ENCODE assay signal across 22 cellular contexts in genomic region chr6:26602262-26602661, GRCh38. TPM values are rescaled to one million over a fixed set of nuclear protein-coding genes. Genes with fewer than 3 reads are reported as not detected.
DNase-seq lines count a peak whose midpoint lies in the region; ATAC-seq, FAIRE-seq and TF ChIP-seq lines count a peak whose summit lies in the region.
"Had no signal": no experiment of that assay in that cellular context is flagged by ENCODE, and none has a peak within 500 bp of the region (broad histone marks: within the 10 kb centered on the region; RNA-seq: fewer than 3 reads in every experiment).

No MANE protein-coding gene starts in this region.

- H3K27me3 ChIP-seq in HepG2 (ENCODE audit: control insufficient read depth in 1 of 2, insufficient read depth in 2 of 2, low read length in 2 of 2) (no peaks in the 10 kb centered on the region; a peak in 1 of 5 replicates), right lobe of liver (no peaks in the 10 kb centered on the region), IMR-90 (ENCODE audit: control insufficient read depth, insufficient read depth, low read length) (no peaks in the 10 kb centered on the region), K562 (ENCODE audit: control insufficient read depth in 2 of 2, insufficient read depth in 2 of 2, low read length in 2 of 2) (no peaks in the 10 kb centered on the region)
- H3K27me3 ChIP-seq: BLaER1 had no signal

- H3K79me2 ChIP-seq in HepG2 (ENCODE audit: insufficient read depth, low read length): peaks cover 10% of the 10 kb centered on the region
- peaks cover 16% of the 10 kb centered on the region for H3K79me2 ChIP-seq in K562 (ENCODE audit: control insufficient read depth, insufficient read depth, low read length)

- H3K27ac ChIP-seq in HepG2 (ENCODE audit: extremely low read length, insufficient read depth, low read length): no peak overlapping the region
- no peak overlapping the region for H3K27ac ChIP-seq in right lobe of liver
- H3K27ac ChIP-seq in IMR-90 (ENCODE audit: insufficient read depth, low read length): no peak overlapping the region
- H3K27ac ChIP-seq in K562 (ENCODE audit: extremely low read depth, low read depth, low read length): no peak overlapping the region
- H3K27ac ChIP-seq: BLaER1, C4-2B, GM23248 had no signal

- H2BK20ac ChIP-seq in IMR-90 (ENCODE audit: low read depth, low read length): no peak overlapping the region

- dilution Hi-C loops in IMR-90 (cut with HindIII; ENCODE audit: low sequenced_read_pairs, unreplicated experiment): no loop called here

- CTCF ChIA-PET in HepG2 (lab: Yijun Ruan, JAX; ENCODE audit: low intra/inter-chr PET ratio, low total read pairs) (no interaction called here), IMR-90 (lab: Yijun Ruan, JAX) (interaction anchor here (2.6 kb wide), 1 partner anchor 477 kb away, joined by 7 read pairs; no protein-coding TSS in a partner anchor), K562 (lab: Yijun Ruan, JAX; ENCODE audit: low intra/inter-chr PET ratio) (no interaction called here)

- DNase-seq in HepG2 (ENCODE audit: low spot score): no peak
- no peak for DNase-seq in right lobe of liver
- no peak for DNase-seq in IMR-90
- DNase-seq in K562 (ENCODE audit: extremely low read depth in 1 of 4, low spot score in 3 of 4): no peak
- no peak for DNase-seq in EL
- DNase-seq in AG08395 (ENCODE audit: low spot score): no peak
- DNase-seq in glomerular visceral epithelial cell (ENCODE audit: extremely low spot score): no peak
- DNase-seq: 8988T; Caco-2; CD4-positive, CD25-positive, alpha-beta regulatory T cell; CD8-positive, alpha-beta T cell; DMS153; DND-41; GDM1; GM23248; H7; HCEC 1CT had no signal

- BruUV-seq in HepG2 (replicated peaks; lab: Mats Ljungman, UMichigan): no TSS peak
- BruUV-seq in IMR-90 (replicated peaks; lab: Mats Ljungman, UMichigan): no TSS peak
- BruUV-seq in K562 (replicated peaks; lab: Mats Ljungman, UMichigan): no TSS peak

- FAIRE-seq in HepG2 (lab: Jason Lieb, UNC) (no peak), K562 (lab: Jason Lieb, UNC) (no peak)
- FAIRE-seq: GM12878, GM19239, H1 had no signal

- no peak for TF ChIP-seq EP300 in HepG2 (IDR thresholded peaks at IDR 0.05; ENCODE audit: low read depth in 2 of 2, low read length in 2 of 2)
- TF ChIP-seq EP300 in HepG2 (CRISPR knock-in tag; IDR thresholded peaks at IDR 0.05; ENCODE audit: borderline replicate concordance): no peak
- no peak for TF ChIP-seq EP300 in K562 (IDR thresholded peaks at IDR 0.05; ENCODE audit: low read length)

- POLR2A ChIA-PET in HepG2 (lab: Yijun Ruan, JAX): no interaction called here
- POLR2A ChIA-PET in IMR-90 (lab: Charles Lee; ENCODE audit: unreplicated experiment): no interaction called here
- POLR2A ChIA-PET in K562 (lab: Yijun Ruan, JAX): interaction anchor here (0.6 to 1.0 kb wide), 2 partner anchors 10 to 25 kb away, joined by 3 read pairs; no protein-coding TSS in a partner anchor

- H2AK5ac ChIP-seq in IMR-90 (ENCODE audit: low read depth, low read length): no peak overlapping the region

- in situ Hi-C loops in HepG2 (cut with HindIII; ENCODE audit: extremely low pct_ligation_motif_present, low pct_unique_long_range_greater_than_20kb): no loop called here
- in situ Hi-C loops in IMR-90 (cut with MboI; ENCODE audit: low sequenced_read_pairs): no loop called here
- in situ Hi-C loops in K562 (cut with MboI): no loop called here

- H3K14ac ChIP-seq in IMR-90 (replicated peaks; ENCODE audit: low read depth, low read length): no peak overlapping the region

- H3K4me3 ChIP-seq in HepG2 (replicated peaks in 1 of 3; ENCODE audit: insufficient read depth in 1 of 3, low read depth in 2 of 3, low read length in 3 of 3): no peak overlapping the region
- H3K4me3 ChIP-seq in right lobe of liver: no peak overlapping the region
- H3K4me3 ChIP-seq in IMR-90 (ENCODE audit: insufficient read depth, low read depth, low read length): no peak overlapping the region
- H3K4me3 ChIP-seq in K562: no peak overlapping the region
- H3K4me3 ChIP-seq: BLaER1, GM12878, GM23248 had no signal

- TF ChIP-seq CTCF in HepG2 (CRISPR knock-in tag; IDR thresholded peaks at IDR 0.05): no peak
- no peak for TF ChIP-seq CTCF in right lobe of liver (IDR thresholded peaks at IDR 0.05)
- TF ChIP-seq CTCF in IMR-90 (conservative IDR thresholded peaks at IDR 0.05; ENCODE audit: low read depth, low read length): no peak
- no peak for TF ChIP-seq CTCF in K562 (IDR thresholded peaks at IDR 0.05 in 2 of 3, conservative IDR thresholded peaks at IDR 0.05 in 1 of 3; ENCODE audit: insufficient read depth in 2 of 3, low read depth in 1 of 3, low read length in 3 of 3)

- H2AFZ ChIP-seq in HepG2 (ENCODE audit: low read length): no peak overlapping the region
- no peak overlapping the region for H2AFZ ChIP-seq in IMR-90 (replicated peaks; ENCODE audit: low read length, poor library complexity)
- no peak overlapping the region for H2AFZ ChIP-seq in K562 (ENCODE audit: low read depth, low read length)
- H2AFZ ChIP-seq: GM23248 had no signal

- H4K20me1 ChIP-seq in HepG2 (ENCODE audit: insufficient read depth, low read length) (no peaks in the 10 kb centered on the region), IMR-90 (ENCODE audit: insufficient read depth, low read length) (no peaks in the 10 kb centered on the region), K562 (replicated peaks; ENCODE audit: control insufficient read depth, insufficient read depth, low read length) (no peaks in the 10 kb centered on the region)

- H3K4me2 ChIP-seq in HepG2 (ENCODE audit: low read depth, low read length) (no peak overlapping the region), IMR-90 (ENCODE audit: low read depth, low read length) (no peak overlapping the region), K562 (ENCODE audit: insufficient read depth, low read length) (no peak overlapping the region)
- H3K4me2 ChIP-seq: BLaER1 had no signal

- H3K9me1 ChIP-seq in IMR-90 (ENCODE audit: insufficient read depth, low read length): no peaks in the 10 kb centered on the region; the same call in 1 of the 2 replicates
- H3K9me1 ChIP-seq in K562 (ENCODE audit: control insufficient read depth, insufficient read depth, low read length): no peaks in the 10 kb centered on the region

- H3K36me3 ChIP-seq in HepG2 (replicated peaks in 1 of 2; ENCODE audit: control insufficient read depth in 1 of 2, insufficient read depth in 2 of 2, low read length in 2 of 2) (peaks cover 4 to 19% of the 10 kb centered on the region in 2 experiments), right lobe of liver (peaks cover 0 to 19% (median 6%) of the 10 kb centered on the region in 4 donors), IMR-90 (ENCODE audit: control insufficient read depth, insufficient read depth, low read length) (peaks cover 12% of the 10 kb centered on the region), K562 (ENCODE audit: control insufficient read depth, insufficient read depth, low read length) (peaks cover 27% of the 10 kb centered on the region)

- no peak overlapping the region for H2AK9ac ChIP-seq in IMR-90 (replicated peaks; ENCODE audit: low read depth, low read length, poor library complexity)

- no peak overlapping the region for H4K8ac ChIP-seq in IMR-90 (ENCODE audit: low read depth in 2 of 2, low read length in 2 of 2)

- no peak for TF ChIP-seq RAD21 in HepG2 (CRISPR knock-in tag; IDR thresholded peaks at IDR 0.05)
- TF ChIP-seq RAD21 in IMR-90 (IDR thresholded peaks at IDR 0.05; ENCODE audit: low read length): no peak
- no peak for TF ChIP-seq RAD21 in K562 (CRISPR knock-in tag; conservative IDR thresholded peaks at IDR 0.05 in 1 of 2, IDR thresholded peaks at IDR 0.05 in 1 of 2)

- H3K23ac ChIP-seq in IMR-90 (ENCODE audit: low read depth, low read length): no peak overlapping the region

- H4K91ac ChIP-seq in IMR-90 (ENCODE audit: insufficient read depth, low read depth, low read length): no peak overlapping the region

- no peak for ATAC-seq in HepG2
- ATAC-seq in right lobe of liver: no peak
- no peak for ATAC-seq in IMR-90 (ENCODE audit: low read depth)
- no peak for ATAC-seq in K562
- ATAC-seq: CD8-positive, alpha-beta T cell; GM12878 had no signal

- H3K56ac ChIP-seq in IMR-90 (ENCODE audit: extremely low read depth, insufficient read depth, low read length): no peak overlapping the region

- H3K4me1 ChIP-seq in HepG2 (ENCODE audit: insufficient read depth, low read length) (peaks cover 8% of the 10 kb centered on the region), right lobe of liver (peaks cover 0 to 9% (median 2%) of the 10 kb centered on the region in 4 donors), IMR-90 (ENCODE audit: control insufficient read depth, insufficient read depth, low read length) (peaks cover 3% of the 10 kb centered on the region; the same call in 1 of the 2 replicates), K562 (replicated peaks in 1 of 2; ENCODE audit: control insufficient read depth in 2 of 2, insufficient read depth in 2 of 2, low read length in 2 of 2) (peaks cover 5 to 10% of the 10 kb centered on the region in 2 experiments; a peak in 3 of 5 replicates)
- H3K4me1 ChIP-seq: Caco-2 had no signal

- no peak overlapping the region for H3K18ac ChIP-seq in IMR-90 (ENCODE audit: low read depth, low read length)

- H3K9ac ChIP-seq in HepG2 (ENCODE audit: insufficient read depth, low read depth, low read length) (no peak overlapping the region), IMR-90 (ENCODE audit: low read depth, low read length) (no peak overlapping the region), K562 (ENCODE audit: insufficient read depth in 1 of 2, low read depth in 2 of 2, low read length in 2 of 2) (no peak overlapping the region)
- H3K9ac ChIP-seq: BLaER1, GM23248 had no signal

- no peak overlapping the region for H2BK15ac ChIP-seq in IMR-90 (ENCODE audit: low read depth, low read length)

- H2BK120ac ChIP-seq in IMR-90 (ENCODE audit: low read depth, low read length): no peak overlapping the region

- TF ChIP-seq POLR2A in HepG2 (IDR thresholded peaks at IDR 0.05; ENCODE audit: insufficient read depth in 1 of 2, low read depth in 2 of 2, low read length in 2 of 2) (no peak), right lobe of liver (IDR thresholded peaks at IDR 0.05) (no peak), IMR-90 (IDR thresholded peaks at IDR 0.05; ENCODE audit: low read depth, low read length) (no peak), K562 (conservative IDR thresholded peaks at IDR 0.05) (no peak)

- H4K5ac ChIP-seq in IMR-90 (ENCODE audit: low read depth, low read length): no peak overlapping the region

- intact Hi-C loops in HepG2 (cut with micrococcal nuclease; ENCODE audit: unreplicated experiment) (no loop called here), right lobe of liver (cut with DNase I) (no loop called here), IMR-90 (cut with micrococcal nuclease) (no loop called here), K562 (cut with micrococcal nuclease) (no loop called here)

- H3K4ac ChIP-seq in IMR-90 (ENCODE audit: low read depth, low read length): no peak overlapping the region

- 83% methylated on average over 3 of the region's 3 CpGs for WGBS in HepG2 (ENCODE audit: low lambda C conversion rate)
- WGBS in right lobe of liver (ENCODE audit: insufficient coverage, low coverage, low lambda C conversion rate, missing lambda C conversion rate): 79% methylated on average over 3 of the region's 3 CpGs
- no CpG with 5 or more reads among the region's 3 CpGs for WGBS in IMR-90 (ENCODE audit: extremely low coverage in 2 of 2, insufficient read length in 1 of 2), 2 experiments
- 57% methylated on average over 3 of the region's 3 CpGs for WGBS in K562 (ENCODE audit: insufficient coverage, low coverage, missing lambda C conversion rate)

- H2BK5ac ChIP-seq in IMR-90 (ENCODE audit: low read depth, low read length, poor library complexity, severe bottlenecking): no peak overlapping the region

- H3K79me1 ChIP-seq in IMR-90 (ENCODE audit: low read depth in 1 of 2, low read length in 2 of 2): peaks cover 8 to 14% of the 10 kb centered on the region in 2 experiments; a peak in 3 of 4 replicates

- no peaks in the 10 kb centered on the region for H3K9me3 ChIP-seq in HepG2 (ENCODE audit: low read length)
- no peaks in the 10 kb centered on the region for H3K9me3 ChIP-seq in right lobe of liver
- H3K9me3 ChIP-seq in IMR-90 (ENCODE audit: control insufficient read depth, insufficient read depth, low read length): no peaks in the 10 kb centered on the region
- no peaks in the 10 kb centered on the region for H3K9me3 ChIP-seq in K562 (replicated peaks; ENCODE audit: control insufficient read depth, insufficient read depth, low read depth, low read length)
- H3K9me3 ChIP-seq: BLaER1, Caco-2 had no signal

RNA-seq across cellular contexts. Expression of gene ABT1, which starts 5.5 kb away (rescaled TPM):
- total RNA-seq in HepG2 (2016; rRNA removed; fragmentation: Illumina TruSeq; extraction: Trizol) (38.4 and 50.8 TPM in 2 replicates), right lobe of liver (1 to 10 TPM; 5.0 to 9.2 (median 7.0) TPM), IMR-90 (2012; rRNA removed) (12.2 and 15.4 TPM in 2 replicates), K562 (2014; rRNA removed) (52.7 and 60.6 TPM in 2 replicates), K562 (2014; rRNA removed; fragmentation: Illumina TruSeq; extraction: Trizol) (19.9 and 21.5 TPM in 2 replicates), K562 (2015; rRNA removed; fragmentation: Illumina TruSeq; extraction: Trizol) (37.9 and 40.7 TPM in 2 replicates), K562 (2021) (45.4 and 47.8 TPM in 2 replicates)
- 6.2 and 6.4 TPM in 2 replicates for total RNA-seq in HepG2 (2016; cell fraction: cytosol; rRNA removed; fragmentation: Illumina TruSeq; extraction: Trizol; ENCODE audit: low read depth)
- 39.5 and 50.0 TPM in 2 replicates for total RNA-seq in HepG2 (2016; cell fraction: insoluble cytoplasmic fraction; rRNA removed; fragmentation: Illumina TruSeq; extraction: Trizol)
- 18.4 and 20.2 TPM in 2 replicates for total RNA-seq in HepG2 (2016; cell fraction: membrane; rRNA removed; fragmentation: Illumina TruSeq; extraction: Trizol)
- total RNA-seq in HepG2 (2016; cell fraction: nucleus; rRNA removed; fragmentation: Illumina TruSeq; extraction: Trizol): 17.8 and 18.7 TPM in 2 replicates
- polyA plus RNA-seq in HepG2 (2011; rRNA removed) (37.4 and 38.4 TPM in 2 replicates), IMR-90 (2012; rRNA removed) (15.2 and 16.7 TPM in 2 replicates), K562 (2011; rRNA removed) (45.9 and 47.2 TPM in 2 replicates), K562 (2014; fragmentation: Illumina TruSeq; extraction: Trizol) (29.6 and 40.5 TPM in 2 replicates), K562 (2014; fragmentation: Nextera tagmentation; extraction: Ambion mirVana) (10 to 100 TPM in 1 of 2 experiments, 1 to 10 TPM in 1; 8.8 to 25.2 TPM), K562 (2014; rRNA removed) (51.1 and 59.4 TPM in 2 replicates)
- 33.8 and 41.1 TPM in 2 replicates for polyA plus RNA-seq in HepG2 (2011; cell fraction: cytosol; rRNA removed)
- polyA plus RNA-seq in HepG2 (2011; cell fraction: nucleus; rRNA removed): 18.1 and 19.0 TPM in 2 replicates
- 15.8 and 17.3 TPM in 2 replicates for polyA plus RNA-seq in HepG2 (2012)
- 5.3 and 6.1 TPM in 2 replicates for polyA plus RNA-seq in HepG2 (2016; cell fraction: cytosol; fragmentation: Illumina TruSeq; extraction: Trizol; ENCODE audit: low read depth)
- 49.1 and 55.1 TPM in 2 replicates for polyA plus RNA-seq in HepG2 (2016; cell fraction: insoluble cytoplasmic fraction; fragmentation: Illumina TruSeq; extraction: Trizol; ENCODE audit: low read depth)
- polyA plus RNA-seq in HepG2 (2016; cell fraction: membrane; fragmentation: Illumina TruSeq; extraction: Trizol; ENCODE audit: low read depth): 14.0 and 15.3 TPM in 2 replicates
- 23.9 and 25.0 TPM in 2 replicates for polyA plus RNA-seq in HepG2 (2016; cell fraction: nucleus; fragmentation: Illumina TruSeq; extraction: Trizol; ENCODE audit: insufficient read depth, low read depth)
- 20.6 and 39.2 TPM in 2 replicates for polyA minus RNA-seq in HepG2 (2011; rRNA and poly(A)+ RNA removed; ENCODE audit: low replicate concordance)
- 13.6 and 14.0 TPM in 2 replicates for polyA minus RNA-seq in HepG2 (2011; cell fraction: cytosol; rRNA and poly(A)+ RNA removed)
- 31.2 and 33.4 TPM in 2 replicates for polyA minus RNA-seq in HepG2 (2011; cell fraction: nucleus; rRNA and poly(A)+ RNA removed)
- 11.9 and 18.6 TPM in 2 replicates for polyA plus RNA-seq in IMR-90 (2012; cell fraction: cytosol; rRNA removed)
- 9.6 and 14.5 TPM in 2 replicates for polyA plus RNA-seq in IMR-90 (2012; cell fraction: nucleus; rRNA removed; ENCODE audit: low replicate concordance)
- 19.4 and 24.4 TPM in 2 replicates for total RNA-seq in K562 (2011; cell fraction: chromatin; rRNA removed; ENCODE audit: low replicate concordance)
- total RNA-seq in K562 (2011; cell fraction: nucleolus; rRNA removed): 28.8 and 31.2 TPM in 2 replicates
- 29.9 and 34.0 TPM in 2 replicates for total RNA-seq in K562 (2011; cell fraction: nucleoplasm; rRNA removed)
- polyA plus RNA-seq in K562 (2011; cell fraction: cytosol; rRNA removed): 54.9 and 75.5 TPM in 2 replicates
- polyA plus RNA-seq in K562 (2011; cell fraction: nucleus; rRNA removed): 31.7 and 32.1 TPM in 2 replicates
- 28.3 and 30.1 TPM in 2 replicates for polyA plus RNA-seq in K562 (2012)
- polyA minus RNA-seq in K562 (2011; rRNA and poly(A)+ RNA removed): 19.4 and 21.4 TPM in 2 replicates
- 17.9 and 18.6 TPM in 2 replicates for polyA minus RNA-seq in K562 (2011; cell fraction: cytosol; rRNA and poly(A)+ RNA removed)
- polyA minus RNA-seq in K562 (2011; cell fraction: nucleus; rRNA and poly(A)+ RNA removed): 26.0 and 42.1 TPM in 2 replicates

RNA-seq across cellular contexts. Expression of gene ZNF322, which starts 57.3 kb away (rescaled TPM):
- total RNA-seq in HepG2 (2016; rRNA removed; fragmentation: Illumina TruSeq; extraction: Trizol): 22.8 and 35.0 TPM in 2 replicates
- total RNA-seq in HepG2 (2016; cell fraction: cytosol; rRNA removed; fragmentation: Illumina TruSeq; extraction: Trizol; ENCODE audit: low read depth): 2.0 and 2.8 TPM in 2 replicates
- total RNA-seq in HepG2 (2016; cell fraction: insoluble cytoplasmic fraction; rRNA removed; fragmentation: Illumina TruSeq; extraction: Trizol): 22.8 and 33.7 TPM in 2 replicates
- 10.6 and 11.6 TPM in 2 replicates for total RNA-seq in HepG2 (2016; cell fraction: membrane; rRNA removed; fragmentation: Illumina TruSeq; extraction: Trizol)
- total RNA-seq in HepG2 (2016; cell fraction: nucleus; rRNA removed; fragmentation: Illumina TruSeq; extraction: Trizol): 23.7 and 24.9 TPM in 2 replicates
- polyA plus RNA-seq in HepG2 (2011; rRNA removed): 8.3 and 8.5 TPM in 2 replicates
- 3.0 and 5.0 TPM in 2 replicates for polyA plus RNA-seq in HepG2 (2011; cell fraction: cytosol; rRNA removed)
- polyA plus RNA-seq in HepG2 (2011; cell fraction: nucleus; rRNA removed): 11.1 and 13.3 TPM in 2 replicates
- polyA plus RNA-seq in HepG2 (2012): 12.5 and 13.2 TPM in 2 replicates
- polyA plus RNA-seq in HepG2 (2016; cell fraction: cytosol; fragmentation: Illumina TruSeq; extraction: Trizol; ENCODE audit: low read depth): 0.60 and 0.61 TPM in 2 replicates
- polyA plus RNA-seq in HepG2 (2016; cell fraction: insoluble cytoplasmic fraction; fragmentation: Illumina TruSeq; extraction: Trizol; ENCODE audit: low read depth): 15.9 and 18.7 TPM in 2 replicates
- 2.9 and 3.1 TPM in 2 replicates for polyA plus RNA-seq in HepG2 (2016; cell fraction: membrane; fragmentation: Illumina TruSeq; extraction: Trizol; ENCODE audit: low read depth)
- 20.1 and 21.2 TPM in 2 replicates for polyA plus RNA-seq in HepG2 (2016; cell fraction: nucleus; fragmentation: Illumina TruSeq; extraction: Trizol; ENCODE audit: insufficient read depth, low read depth)
- polyA minus RNA-seq in HepG2 (2011; rRNA and poly(A)+ RNA removed; ENCODE audit: low replicate concordance): 19.1 and 26.3 TPM in 2 replicates
- polyA minus RNA-seq in HepG2 (2011; cell fraction: cytosol; rRNA and poly(A)+ RNA removed): 9.1 and 11.3 TPM in 2 replicates
- 35.5 and 35.9 TPM in 2 replicates for polyA minus RNA-seq in HepG2 (2011; cell fraction: nucleus; rRNA and poly(A)+ RNA removed)
- total RNA-seq in right lobe of liver: 10 to 100 TPM in 1 of 6 experiments, 1 to 10 TPM in 5; 2.9 to 10.3 (median 8.6) TPM
- total RNA-seq in IMR-90 (2012; rRNA removed): 18.9 and 23.3 TPM in 2 replicates
- 3.1 and 5.3 TPM in 2 replicates for polyA plus RNA-seq in IMR-90 (2012; rRNA removed)
- polyA plus RNA-seq in IMR-90 (2012; cell fraction: cytosol; rRNA removed): 0.78 and 0.87 TPM in 2 replicates
- polyA plus RNA-seq in IMR-90 (2012; cell fraction: nucleus; rRNA removed; ENCODE audit: low replicate concordance): 2.8 and 10.0 TPM in 2 replicates
- total RNA-seq in K562 (2011; cell fraction: chromatin; rRNA removed; ENCODE audit: low replicate concordance): 8.3 and 23.3 TPM in 2 replicates
- 13.7 and 20.0 TPM in 2 replicates for total RNA-seq in K562 (2011; cell fraction: nucleolus; rRNA removed)
- total RNA-seq in K562 (2011; cell fraction: nucleoplasm; rRNA removed): 11.3 and 14.8 TPM in 2 replicates
- total RNA-seq in K562 (2014; rRNA removed): 11.6 and 12.4 TPM in 2 replicates
- total RNA-seq in K562 (2014; rRNA removed; fragmentation: Illumina TruSeq; extraction: Trizol): 24.0 and 27.2 TPM in 2 replicates
- total RNA-seq in K562 (2015; rRNA removed; fragmentation: Illumina TruSeq; extraction: Trizol): 25.2 and 26.4 TPM in 2 replicates
- total RNA-seq in K562 (2021): 29.2 and 31.2 TPM in 2 replicates
- polyA plus RNA-seq in K562 (2011; rRNA removed): 21.9 and 24.8 TPM in 2 replicates
- polyA plus RNA-seq in K562 (2011; cell fraction: cytosol; rRNA removed): 3.9 and 6.5 TPM in 2 replicates
- polyA plus RNA-seq in K562 (2011; cell fraction: nucleus; rRNA removed): 20.4 and 22.7 TPM in 2 replicates
- 10.6 and 17.4 TPM in 2 replicates for polyA plus RNA-seq in K562 (2012)
- polyA plus RNA-seq in K562 (2014; fragmentation: Illumina TruSeq; extraction: Trizol): 17.8 and 18.7 TPM in 2 replicates
- polyA plus RNA-seq in K562 (2014; fragmentation: Nextera tagmentation; extraction: Ambion mirVana): 1 to 10 TPM; 4.7 to 7.1 TPM
- 12.4 and 14.6 TPM in 2 replicates for polyA plus RNA-seq in K562 (2014; rRNA removed)
- polyA minus RNA-seq in K562 (2011; rRNA and poly(A)+ RNA removed): 18.8 and 21.8 TPM in 2 replicates
- polyA minus RNA-seq in K562 (2011; cell fraction: cytosol; rRNA and poly(A)+ RNA removed): 9.3 and 10.4 TPM in 2 replicates
- polyA minus RNA-seq in K562 (2011; cell fraction: nucleus; rRNA and poly(A)+ RNA removed): 15.6 and 21.7 TPM in 2 replicates

Comparison
In these comparisons a context has a peak if more than half of its experiments do, and no peak if none do; other contexts are left out.
1. Of the 241 proteins assayed by ChIP-seq in both HepG2 and K562: peak only in HepG2: none; only in K562: MAFG; in both: MAFF and MAFK; in neither: 238.